ENCODE assay signal across 18 cellular contexts in the genomic region with DNA sequence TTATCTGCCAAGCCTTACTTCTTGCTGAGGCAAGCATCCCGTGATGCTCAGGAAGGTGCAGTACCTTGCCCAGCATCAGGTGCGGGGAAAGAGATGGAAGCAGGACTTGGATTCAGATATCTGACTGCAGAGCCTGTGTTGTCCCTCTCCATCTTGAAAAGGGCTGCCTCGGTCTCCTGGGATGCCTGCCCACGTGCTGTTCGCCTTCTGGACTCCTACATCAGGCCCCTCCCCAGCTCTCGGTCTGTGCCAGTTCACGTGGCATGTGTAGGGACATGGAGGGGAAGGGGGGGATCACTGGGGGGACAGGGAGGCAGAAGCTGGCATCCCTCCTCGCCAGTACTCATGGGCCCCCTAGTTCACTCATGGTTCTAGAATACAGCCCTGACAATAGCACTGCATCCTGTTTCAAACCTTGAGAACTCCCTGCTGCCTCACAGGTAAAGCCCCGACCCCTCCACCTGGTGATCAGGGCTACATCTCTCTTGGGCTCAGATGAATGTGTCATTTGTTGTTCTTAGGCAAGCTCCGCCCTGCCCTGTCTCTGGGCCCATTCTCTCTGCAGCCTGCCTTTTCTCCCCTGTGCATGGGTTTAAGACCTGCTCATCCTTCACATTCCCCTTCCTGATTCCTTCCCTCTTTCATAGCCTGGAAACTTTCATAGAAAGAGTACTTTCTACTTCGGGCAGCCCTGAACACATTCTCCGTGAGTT. TPM values are rescaled to one million over a fixed set of nuclear protein-coding genes. Genes with fewer than 3 reads are reported as not detected.
DNase-seq lines count a peak whose midpoint lies in the region; ATAC-seq and TF ChIP-seq lines count a peak whose summit lies in the region.
"Had no signal": no experiment of that assay in that cellular context is flagged by ENCODE, and none has a peak within 500 bp of the region (broad histone marks: within the 10 kb centered on the region; RNA-seq: fewer than 3 reads in every experiment).

No MANE protein-coding gene starts in this region.

- ATAC-seq in PC-3 (peak; percentile 16), sciatic nerve (no peak)
- ATAC-seq: gastrocnemius medialis had no signal

- H3K4me1 Mint-ChIP-seq in neural progenitor cell, result peaks cover 41% of the 10 kb centered on the region
- H3K4me1 Mint-ChIP-seq: activated naive CD8-positive, alpha-beta T cell treated with anti-CD3 and anti-CD28 coated beads for 36 hours; central memory CD8-positive, alpha-beta T cell had no signal

- POLR2A ChIA-PET in PC-3 (lab: Charles Lee; ENCODE audit: unreplicated experiment), result no interaction called here

- no peaks in the 10 kb centered on the region for H3K9me2 ChIP-seq in PC-3 (replicated peaks; ENCODE audit: low read length)

- H3K9me3 ChIP-seq in PC-3 (ENCODE audit: low read length), result no peaks in the 10 kb centered on the region
- H3K9me3 ChIP-seq in neural progenitor cell (ENCODE audit: low read depth), result no peaks in the 10 kb centered on the region
- H3K9me3 ChIP-seq: gastrocnemius medialis, tibial nerve had no signal

- DNase-seq in PC-3 (peak; percentile 39), epithelial cell of esophagus (ENCODE audit: low read depth) (peak; percentile 61), neural progenitor cell (ENCODE audit: low spot score) (no peak), RPMI8226 (no peak), NCI-H510A (lab: John Stamatoyannopoulos, UW) (no peak), CD1c-positive myeloid dendritic cell (ENCODE audit: extremely low spot score) (no peak), sciatic nerve (ENCODE audit: low spot score) (no peak)
- DNase-seq: activated CD4-positive, alpha-beta T cell treated with anti-CD3 and anti-CD28 coated beads, Interleukin-2, amount 50 U/mL, for 4 hours; activated naive CD8-positive, alpha-beta T cell treated with anti-CD3 and anti-CD28 coated beads for 36 hours; activated T-cell treated with anti-CD3 and anti-CD28 coated beads, Interleukin-2, amount 50 U/mL, for 24 hours; Calu3; gastrocnemius medialis; NCI-H1092 had no signal

- H3K27me3 ChIP-seq in ACC112 (ENCODE audit: insufficient read depth, low read length) (no peaks in the 10 kb centered on the region), PC-3 (ENCODE audit: low read length) (no peaks in the 10 kb centered on the region), neural progenitor cell (no peaks in the 10 kb centered on the region)
- H3K27me3 ChIP-seq: gastrocnemius medialis, tibial nerve had no signal

- peaks cover 6% of the 10 kb centered on the region for H3K36me3 Mint-ChIP-seq in neural progenitor cell
- H3K36me3 Mint-ChIP-seq: activated naive CD8-positive, alpha-beta T cell treated with anti-CD3 and anti-CD28 coated beads for 36 hours had no signal

- H3K4me3 Mint-ChIP-seq in neural progenitor cell, result no peak overlapping the region
- H3K4me3 Mint-ChIP-seq: activated naive CD8-positive, alpha-beta T cell treated with anti-CD3 and anti-CD28 coated beads for 36 hours; activated T-cell treated with anti-CD3 and anti-CD28 coated beads, Interleukin-2, amount 50 U/mL, for 24 hours; central memory CD8-positive, alpha-beta T cell had no signal

- CTCF ChIA-PET in PC-3 (lab: Charles Lee), result no interaction called here

- H3K9me3 Mint-ChIP-seq in neural progenitor cell, result no peaks in the 10 kb centered on the region
- H3K9me3 Mint-ChIP-seq: activated naive CD8-positive, alpha-beta T cell treated with anti-CD3 and anti-CD28 coated beads for 36 hours; activated T-cell treated with anti-CD3 and anti-CD28 coated beads, Interleukin-2, amount 50 U/mL, for 24 hours; central memory CD8-positive, alpha-beta T cell had no signal

- H3K4me1 ChIP-seq in ACC112 (ENCODE audit: control insufficient read depth, insufficient read depth, low read length, unreplicated experiment) (peaks cover 68% of the 10 kb centered on the region), PC-3 (ENCODE audit: insufficient read depth, low read length) (peaks cover 51% of the 10 kb centered on the region), neural progenitor cell (peaks cover 16% of the 10 kb centered on the region)

- BruUV-seq in PC-3 (replicated peaks; lab: Mats Ljungman, UMichigan), result no TSS peak

- H3K27ac ChIP-seq in ACC112 (ENCODE audit: low read depth, low read length) (peak overlapping the region; percentile 79), PC-3 (ENCODE audit: low read length) (peak overlapping the region; percentile 87), neural progenitor cell (no peak overlapping the region)
- H3K27ac ChIP-seq: gastrocnemius medialis, SK-N-MC had no signal

- H3K4me3 ChIP-seq in ACC112 (ENCODE audit: low read depth, low read length), result no peak overlapping the region
- no peak overlapping the region for H3K4me3 ChIP-seq in PC-3 (ENCODE audit: low read length)
- no peak overlapping the region for H3K4me3 ChIP-seq in epithelial cell of esophagus (ENCODE audit: low read length)
- no peak overlapping the region for H3K4me3 ChIP-seq in neural progenitor cell
- H3K4me3 ChIP-seq: gastrocnemius medialis, SK-N-MC, skin epidermis, tibial nerve had no signal

- H3K27ac Mint-ChIP-seq in neural progenitor cell, result peak overlapping the region; percentile 47
- H3K27ac Mint-ChIP-seq: activated naive CD8-positive, alpha-beta T cell treated with anti-CD3 and anti-CD28 coated beads for 36 hours; activated T-cell treated with anti-CD3 and anti-CD28 coated beads, Interleukin-2, amount 50 U/mL, for 24 hours had no signal

- H3K27me3 Mint-ChIP-seq in neural progenitor cell (ENCODE audit: insufficient read depth, low read depth), result no peaks in the 10 kb centered on the region
- H3K27me3 Mint-ChIP-seq: activated naive CD8-positive, alpha-beta T cell treated with anti-CD3 and anti-CD28 coated beads for 36 hours; activated T-cell treated with anti-CD3 and anti-CD28 coated beads, Interleukin-2, amount 50 U/mL, for 24 hours had no signal

- TF ChIP-seq CTCF in PC-3 (conservative IDR thresholded peaks at IDR 0.05; ENCODE audit: low read depth, low read length), result no peak
- no peak for TF ChIP-seq CTCF in epithelial cell of esophagus (IDR thresholded peaks at IDR 0.05; ENCODE audit: insufficient read depth, low read depth, low read length, missing control alignments)
- no peak for TF ChIP-seq CTCF in neural progenitor cell (IDR thresholded peaks at IDR 0.05)

- H3F3A ChIP-seq in PC-3 (ENCODE audit: low read length, unreplicated experiment) (peaks cover 5% of the 10 kb centered on the region), neural progenitor cell (ENCODE audit: low read depth) (no peaks in the 10 kb centered on the region)

- H3K4me2 ChIP-seq in PC-3 (ENCODE audit: low read length), result peak overlapping the region; percentile 46
- H3K4me2 ChIP-seq in neural progenitor cell, result no peak overlapping the region

- H4K20me1 ChIP-seq in PC-3 (ENCODE audit: low read length) (no peaks in the 10 kb centered on the region), neural progenitor cell (ENCODE audit: low read depth) (no peaks in the 10 kb centered on the region)

- H2AFZ ChIP-seq in ACC112 (ENCODE audit: low read length, unreplicated experiment) (no peak overlapping the region), PC-3 (ENCODE audit: low read length) (no peak overlapping the region), neural progenitor cell (replicated peaks) (peak overlapping the region; percentile 1)

- H3K79me2 ChIP-seq in ACC112 (ENCODE audit: control insufficient read depth, insufficient read depth, low read length, unreplicated experiment) (no peaks in the 10 kb centered on the region), PC-3 (ENCODE audit: low read length) (peaks cover 27% of the 10 kb centered on the region), neural progenitor cell (ENCODE audit: low read depth) (no peaks in the 10 kb centered on the region)

- H3K36me3 ChIP-seq in ACC112 (ENCODE audit: insufficient read depth, low read length), result no peaks in the 10 kb centered on the region; the same call in 1 of the 2 replicates
- H3K36me3 ChIP-seq in PC-3 (ENCODE audit: low read depth, low read length), result peaks cover 47% of the 10 kb centered on the region
- H3K36me3 ChIP-seq in neural progenitor cell, result no peaks in the 10 kb centered on the region
- H3K36me3 ChIP-seq: gastrocnemius medialis had no signal

- intact Hi-C loops in PC-3 (cut with micrococcal nuclease) (no loop called here), sciatic nerve (cut with DNase I) (no loop called here)

- H3K9ac ChIP-seq in PC-3 (ENCODE audit: low read length) (peak overlapping the region; percentile 47), neural progenitor cell (no peak overlapping the region)

RNA-seq across cellular contexts. Expression of a gene that starts 38.8 kb away (rescaled TPM):
- total RNA-seq in PC-3 (2014; rRNA removed) (24.1 and 30.6 TPM in 2 replicates), neural progenitor cell (ENCODE audit: low replicate concordance) (22.6 and 24.6 TPM in 2 replicates), sciatic nerve (24.2 TPM)

Comparison
In these comparisons a context has a peak if more than half of its experiments do, and no peak if none do; other contexts are left out.
1. DNase-seq: peak in PC-3 (single experiment) and epithelial cell of esophagus (single experiment); none in neural progenitor cell (single experiment), RPMI8226 (single experiment), NCI-H510A (single experiment), CD1c-positive myeloid dendritic cell (single experiment) and sciatic nerve (single experiment).